ENCODE assay signal across 35 cellular contexts in the genomic region with DNA sequence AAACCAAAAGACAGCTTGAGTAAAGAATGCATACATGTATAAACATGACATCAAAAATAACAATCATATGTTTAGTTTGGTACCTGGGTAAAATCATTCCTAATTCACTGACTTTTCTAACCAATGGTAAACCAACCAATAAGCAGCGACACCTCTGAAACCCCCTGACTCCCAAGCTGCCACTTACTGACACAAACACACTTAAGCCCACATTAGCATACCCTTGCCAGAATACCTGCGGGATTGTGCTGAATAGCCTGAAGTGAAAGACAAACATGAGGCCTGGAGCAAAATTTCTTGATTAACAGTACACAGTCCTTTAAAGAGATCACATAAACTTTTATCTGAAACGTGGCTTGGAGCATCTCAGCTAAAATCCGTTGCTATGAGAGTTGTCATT.
"Had no signal": no experiment of that assay in that cellular context is flagged by ENCODE, and none has a peak within 500 bp of the region (broad histone marks: within the 10 kb centered on the region; RNA-seq: fewer than 3 reads in every experiment).

No MANE protein-coding gene starts in this region.

- H3K4me3 ChIP-seq: ascending aorta, body of pancreas, breast epithelium, SJCRH30, SK-N-MC had no signal

- H3K27me3 ChIP-seq: ascending aorta, body of pancreas, breast epithelium, SJCRH30 had no signal

- H3K4me3 Mint-ChIP-seq: activated CD4-positive, alpha-beta T cell treated with anti-CD3 and anti-CD28 coated beads for 36 hours; activated CD4-positive, alpha-beta T cell treated with anti-CD3 and anti-CD28 coated beads, Interleukin-2, amount 10 ng/mL, durations not matched to agents 7 days and 5 days; activated CD8-positive, alpha-beta T cell treated with anti-CD3 and anti-CD28 coated beads, Interleukin-2, amount 10 ng/mL, durations not matched to agents 7 days and 5 days; activated naive CD4-positive, alpha-beta T cell treated with anti-CD3 and anti-CD28 coated beads, Interleukin-2, amount 50 U/mL, for 24 hours; activated naive CD8-positive, alpha-beta T cell treated with anti-CD3 and anti-CD28 coated beads, Interleukin-2, amount 10 ng/mL, durations not matched to agents 7 days and 5 days; activated T-cell treated with anti-CD3 and anti-CD28 coated beads, Interleukin-2, amount 50 U/mL, for 24 hours had no signal

- H3K4me2 ChIP-seq: KMS-11 had no signal

- H3K36me3 Mint-ChIP-seq: activated naive CD4-positive, alpha-beta T cell treated with anti-CD3 and anti-CD28 coated beads, Interleukin-2, amount 50 U/mL, for 24 hours; activated naive CD8-positive, alpha-beta T cell treated with anti-CD3 and anti-CD28 coated beads, Interleukin-2, amount 10 ng/mL, durations not matched to agents 7 days and 5 days had no signal

- H3K9ac ChIP-seq: KMS-11 had no signal

- H3K27ac ChIP-seq: ascending aorta, body of pancreas, breast epithelium, KMS-11, SJCRH30, SK-N-MC, WERI-Rb-1 had no signal

- DNase-seq: activated CD4-positive, alpha-beta T cell treated with anti-CD3 and anti-CD28 coated beads for 36 hours; activated CD4-positive, alpha-beta T cell treated with anti-CD3 and anti-CD28 coated beads, Interleukin-2, amount 10 ng/mL, durations not matched to agents 7 days and 5 days; activated CD4-positive, alpha-beta T cell treated with anti-CD3 and anti-CD28 coated beads, Interleukin-2, amount 50 U/mL, for 48 hours; activated CD8-positive, alpha-beta T cell treated with anti-CD3 and anti-CD28 coated beads, Interleukin-2, amount 10 ng/mL, durations not matched to agents 7 days and 5 days; activated gamma-delta T cell; activated naive CD4-positive, alpha-beta T cell treated with Interleukin-2 at 50 U/mL for 16 hours; activated naive CD8-positive, alpha-beta T cell treated with anti-CD3 and anti-CD28 coated beads, Interleukin-2, amount 10 ng/mL, durations not matched to agents 7 days and 5 days; activated T-cell treated with anti-CD3 and anti-CD28 coated beads, Interleukin-2, amount 50 U/mL, for 24 hours; amygdala; body of pancreas; cerebellar nuclear complex; MM.1S; MV-4-11; NCI-H1092; NCI-H1417; NCI-H146; NCI-H187; NCI-H2029 treated with DMSO at 0.1 percent for 48 hours; NCI-H2107; NCI-H226; NCI-H446 treated with DMSO at 0.1 percent for 48 hours; NCI-H524; NCI-H69; SHP77; SJCRH30; T1000; WERI-Rb-1 had no signal

- H3K9me3 ChIP-seq: ascending aorta, body of pancreas, breast epithelium, SJCRH30 had no signal

- H3K4me1 ChIP-seq: ascending aorta, body of pancreas, breast epithelium, SJCRH30 had no signal

- H3K36me3 ChIP-seq: ascending aorta, breast epithelium, SJCRH30, WERI-Rb-1 had no signal

- H3K27me3 Mint-ChIP-seq: activated CD4-positive, alpha-beta T cell treated with anti-CD3 and anti-CD28 coated beads for 36 hours; activated CD4-positive, alpha-beta T cell treated with anti-CD3 and anti-CD28 coated beads, Interleukin-2, amount 10 ng/mL, durations not matched to agents 7 days and 5 days; activated naive CD4-positive, alpha-beta T cell treated with anti-CD3 and anti-CD28 coated beads, Interleukin-2, amount 50 U/mL, for 24 hours; activated naive CD8-positive, alpha-beta T cell treated with anti-CD3 and anti-CD28 coated beads, Interleukin-2, amount 10 ng/mL, durations not matched to agents 7 days and 5 days; activated T-cell treated with anti-CD3 and anti-CD28 coated beads, Interleukin-2, amount 50 U/mL, for 24 hours had no signal

- H3K9me3 Mint-ChIP-seq: activated naive CD4-positive, alpha-beta T cell treated with anti-CD3 and anti-CD28 coated beads, Interleukin-2, amount 50 U/mL, for 24 hours; activated naive CD8-positive, alpha-beta T cell treated with anti-CD3 and anti-CD28 coated beads, Interleukin-2, amount 10 ng/mL, durations not matched to agents 7 days and 5 days; activated T-helper 2 cell treated with anti-CD3 and anti-CD28 coated beads, Interferon-gamma antibody, Interleukin-2, Interleukin-4, amounts not matched to agents 10 μg/mL and 5 μg/mL and 100 μg/mL, durations not matched to agents 14 hours and 24 hours and 36 hours had no signal

- H3K4me1 Mint-ChIP-seq: activated CD4-positive, alpha-beta T cell treated with anti-CD3 and anti-CD28 coated beads for 36 hours; activated CD4-positive, alpha-beta T cell treated with anti-CD3 and anti-CD28 coated beads, Interleukin-2, amount 10 ng/mL, durations not matched to agents 7 days and 5 days; activated naive CD4-positive, alpha-beta T cell treated with anti-CD3 and anti-CD28 coated beads, Interleukin-2, amount 50 U/mL, for 24 hours; activated naive CD8-positive, alpha-beta T cell treated with anti-CD3 and anti-CD28 coated beads, Interleukin-2, amount 10 ng/mL, durations not matched to agents 7 days and 5 days had no signal

- ATAC-seq: activated CD4-positive, alpha-beta T cell treated with anti-CD3 and anti-CD28 coated beads for 36 hours; activated CD4-positive, CD25-positive, alpha-beta regulatory T cell treated with anti-CD3 and anti-CD28 coated beads, Interleukin-2, amount 50 U/mL, for 24 hours; activated CD8-positive, alpha-beta T cell treated with anti-CD3 and anti-CD28 coated beads, Interleukin-2, amount 10 ng/mL, durations not matched to agents 7 days and 5 days; body of pancreas; Panc1 had no signal

- H3K27ac Mint-ChIP-seq: activated CD4-positive, alpha-beta T cell treated with anti-CD3 and anti-CD28 coated beads for 36 hours; activated CD4-positive, alpha-beta T cell treated with anti-CD3 and anti-CD28 coated beads, Interleukin-2, amount 10 ng/mL, durations not matched to agents 7 days and 5 days; activated CD8-positive, alpha-beta T cell treated with anti-CD3 and anti-CD28 coated beads, Interleukin-2, amount 10 ng/mL, durations not matched to agents 7 days and 5 days; activated naive CD4-positive, alpha-beta T cell treated with anti-CD3 and anti-CD28 coated beads, Interleukin-2, amount 50 U/mL, for 24 hours; activated naive CD8-positive, alpha-beta T cell treated with anti-CD3 and anti-CD28 coated beads, Interleukin-2, amount 10 ng/mL, durations not matched to agents 7 days and 5 days; activated T-cell treated with anti-CD3 and anti-CD28 coated beads, Interleukin-2, amount 50 U/mL, for 24 hours; activated T-helper 2 cell treated with anti-CD3 and anti-CD28 coated beads, Interferon-gamma antibody, Interleukin-2, Interleukin-4, amounts not matched to agents 10 μg/mL and 5 μg/mL and 100 μg/mL, durations not matched to agents 14 hours and 24 hours and 36 hours had no signal
